In genomic region chr15:42456971-42457370, GRCh38 we compare ENCODE assay signal across 10 cellular contexts. TPM values are rescaled to one million over a fixed set of nuclear protein-coding genes. Genes with fewer than 3 reads are reported as not detected.
DNase-seq lines count a peak whose midpoint lies in the region; ATAC-seq, FAIRE-seq and TF ChIP-seq lines count a peak whose summit lies in the region.
"Had no signal": no experiment of that assay in that cellular context is flagged by ENCODE, and none has a peak within 500 bp of the region (broad histone marks: within the 10 kb centered on the region; RNA-seq: fewer than 3 reads in every experiment).

No MANE protein-coding gene starts in this region.

- 33 to 69% (median 60%) methylated on average over 3 of the region's 3 CpGs for WGBS in stomach, 5 donors

- no peak for TF ChIP-seq POLR2A in stomach (IDR thresholded peaks at IDR 0.05)

- peak overlapping the region; percentile 83 for H3K4me3 Mint-ChIP-seq in HFFc6
- H3K4me3 Mint-ChIP-seq: stimulated activated naive CD8-positive, alpha-beta T cell treated with anti-CD3 and anti-CD28 coated beads, Interleukin-15, Interleukin-2, amounts not matched to agents 100 ng/mL and 50 ng/mL, for 24 hours had no signal

- peak overlapping the region; percentile 98 for H3K27ac Mint-ChIP-seq in HFFc6
- H3K27ac Mint-ChIP-seq: stimulated activated naive CD8-positive, alpha-beta T cell treated with anti-CD3 and anti-CD28 coated beads, Interleukin-15, Interleukin-2, amounts not matched to agents 100 ng/mL and 50 ng/mL, for 24 hours had no signal

- peak overlapping the region; percentile 79 for H3K27ac ChIP-seq in caudate nucleus (ENCODE audit: low read depth, low read length)
- peak overlapping the region; percentile 84 to 89 for H3K27ac ChIP-seq in kidney (ENCODE audit: low read depth in 2 of 2, low read length in 2 of 2)
- H3K27ac ChIP-seq in stomach, result peak overlapping the region in 4 of 5 donors; percentile 74 to 85 (median 77)

- H3K27me3 Mint-ChIP-seq in HFFc6 (ENCODE audit: insufficient read depth), result no peaks in the 10 kb centered on the region; the same call in 1 of the 2 replicates
- H3K27me3 Mint-ChIP-seq: stimulated activated naive CD8-positive, alpha-beta T cell treated with anti-CD3 and anti-CD28 coated beads, Interleukin-15, Interleukin-2, amounts not matched to agents 100 ng/mL and 50 ng/mL, for 24 hours had no signal

- TF ChIP-seq CTCF in HFFc6 (IDR thresholded peaks at IDR 0.05) (no peak), kidney (IDR thresholded peaks at IDR 0.05; ENCODE audit: borderline replicate concordance, extremely low read depth, insufficient read depth) (no peak), stomach (IDR thresholded peaks at IDR 0.05) (no peak)

- peaks cover 26% of the 10 kb centered on the region for H3K4me1 Mint-ChIP-seq in HFFc6 (ENCODE audit: low read depth)

- H3K9me3 ChIP-seq in kidney (ENCODE audit: control insufficient read depth in 1 of 2, low read length in 2 of 2) (no peaks in the 10 kb centered on the region), stomach (no peaks in the 10 kb centered on the region)

- no peak for DNase-seq in HFFc6
- DNase-seq in caudate nucleus (lab: John Stamatoyannopoulos, UW), result no peak
- no peak for DNase-seq in kidney
- no peak for DNase-seq in stomach
- no peak for DNase-seq in DMS53 (lab: John Stamatoyannopoulos, UW)
- no peak for DNase-seq in inferior parietal cortex (ENCODE audit: extremely low spot score)
- DNase-seq in DMS153 treated with DMSO at 0.1 percent for 48 hours (lab: John Stamatoyannopoulos, UW; ENCODE audit: unreplicated experiment), result no peak

- peak overlapping the region in 1 of 2 donors; percentile 49 for H3K4me3 ChIP-seq in kidney (ENCODE audit: low read length in 2 of 2)
- H3K4me3 ChIP-seq in stomach, result peak overlapping the region in 3 of 4 donors; percentile 14 to 25 (median 20)

- no peak for ATAC-seq in HG02642 (IDR thresholded peaks at IDR 0.05; ENCODE audit: poor library complexity, unreplicated experiment)
- ATAC-seq: HCT116 had no signal

- H3K36me3 ChIP-seq in kidney (ENCODE audit: control insufficient read depth in 1 of 2, insufficient read depth in 2 of 2, low read length in 2 of 2), result no peaks in the 10 kb centered on the region
- peaks cover 0 to 20% (median 8%) of the 10 kb centered on the region in 4 donors for H3K36me3 ChIP-seq in stomach

- H3K36me3 Mint-ChIP-seq in HFFc6 (ENCODE audit: low read depth), result no peaks in the 10 kb centered on the region; the same call in 1 of the 2 replicates

- no peak for FAIRE-seq in kidney (lab: Jason Lieb, UNC)

- no peak for TF ChIP-seq EP300 in stomach (IDR thresholded peaks at IDR 0.05)

- H3K4me1 ChIP-seq in kidney (ENCODE audit: control insufficient read depth in 1 of 2, insufficient read depth in 1 of 2, low read depth in 1 of 2, low read length in 2 of 2), result peaks cover 8 to 12% of the 10 kb centered on the region in 2 donors
- H3K4me1 ChIP-seq in stomach, result peaks cover 0 to 47% (median 19%) of the 10 kb centered on the region in 4 donors

- intact Hi-C loops in kidney (cut with DNase I), result no loop called here
- intact Hi-C loops in stomach (cut with DNase I; ENCODE audit: low total_unique reads), result no loop called here

- H3K9ac ChIP-seq in kidney (ENCODE audit: low read length in 2 of 2), result peak overlapping the region in 1 of 2 donors; percentile 59

- H3K27me3 ChIP-seq in stomach, result no peaks in the 10 kb centered on the region

- no peaks in the 10 kb centered on the region for H3K9me3 Mint-ChIP-seq in HFFc6
- H3K9me3 Mint-ChIP-seq: stimulated activated naive CD8-positive, alpha-beta T cell treated with anti-CD3 and anti-CD28 coated beads, Interleukin-15, Interleukin-2, amounts not matched to agents 100 ng/mL and 50 ng/mL, for 24 hours had no signal

RNA-seq across cellular contexts. Expression of gene ZNF106, which starts 34.0 kb away (rescaled TPM):
- total RNA-seq in HFFc6 (2021; fragmentation: NEBNext Ultra II Directional; extraction: Animal tissue kit (Norgen Biotek cat#: 25700)), result 10 to 100 TPM; 51.5 to 58.9 (median 56.1) TPM
- total RNA-seq in kidney (52.0 TPM), stomach (100 to 1,000 TPM in 1 of 5 donors, 10 to 100 TPM in 4; 40.3 to 238 (median 64.1) TPM)
- polyA plus RNA-seq in kidney (ENCODE audit: insufficient read depth, low read depth, low replicate concordance) (7.2 TPM), stomach (10 to 100 TPM in 2 of 3 donors, 1 to 10 TPM in 1; 4.5 to 13.4 (median 11.0) TPM)

RNA-seq across cellular contexts. Expression of gene SNAP23, which starts 38.5 kb away (rescaled TPM):
- 10 to 100 TPM; 48.1 to 65.7 (median 55.8) TPM for total RNA-seq in HFFc6 (2021; fragmentation: NEBNext Ultra II Directional; extraction: Animal tissue kit (Norgen Biotek cat#: 25700))
- total RNA-seq in kidney (55.0 TPM), stomach (10 to 100 TPM; 10.1 to 83.9 (median 61.3) TPM)
- polyA plus RNA-seq in kidney (ENCODE audit: insufficient read depth, low read depth, low replicate concordance) (34.1 TPM), stomach (10 to 100 TPM; 31.6 to 53.3 (median 47.8) TPM)
